ENCODE assay signal across 8 cellular contexts in genomic region chr13:26221721-26222522, GRCh38. TPM values are rescaled to one million over a fixed set of nuclear protein-coding genes. Genes with fewer than 3 reads are reported as not detected.
A peak's percentile ranks its signal among the peaks of the same experiment; 100 is the strongest.
DNase-seq lines count a peak whose midpoint lies in the region; TF ChIP-seq lines count a peak whose summit lies in the region.

RNF6 (minus strand) TSS chr13:26222314; CDS start chr13:26219649, 2,665 bp downstream.

- peak within 1 kb of the TSS; percentile 95 for H3K27ac ChIP-seq in subcutaneous abdominal adipose tissue (ENCODE audit: low read depth, low read length)

- H2AFZ ChIP-seq in neuron (ENCODE audit: low read depth, low read length) = peak within 1 kb of the TSS; percentile 84

- H3K9me3 ChIP-seq in neuron (ENCODE audit: low read length) (no peaks in the 10 kb centered on the region), subcutaneous abdominal adipose tissue (ENCODE audit: control insufficient read depth in 5 of 5, low read length in 5 of 5) (no peaks in the 10 kb centered on the region)

- peaks cover 14% of the 10 kb centered on the region for H3K4me1 ChIP-seq in neuron (ENCODE audit: insufficient read depth, low read length)
- peaks cover 3 to 31% (median 28%) of the 10 kb centered on the region in 5 donors for H3K4me1 ChIP-seq in subcutaneous abdominal adipose tissue (ENCODE audit: control insufficient read depth in 5 of 5, insufficient read depth in 5 of 5, low read length in 5 of 5)

- DNase-seq in GM03348 (ENCODE audit: low spot score) (peak; percentile 99), HEK293T (ENCODE audit: extremely low spot score) (peak; percentile 89), MV-4-11 (lab: John Stamatoyannopoulos, UW) (peak; percentile 98), SK-MEL-5 (ENCODE audit: low read depth, low spot score) (peak; percentile 99), foreskin melanocyte (peak; percentile 97)
- peak; percentile 86 for DNase-seq in activated naive CD4-positive, alpha-beta T cell treated with Interleukin-2 at 50 U/mL for 16 hours

- in situ Hi-C loops in SK-MEL-5 (cut with HindIII; ENCODE audit: low pct_unique_long_range_greater_than_20kb, low sequenced_read_pairs) = no loop called here

- H3K36me3 ChIP-seq in neuron (ENCODE audit: insufficient read depth, low read length) (peaks cover 29% of the 10 kb centered on the region), subcutaneous abdominal adipose tissue (ENCODE audit: control insufficient read depth in 5 of 5, insufficient read depth in 5 of 5, low read length in 5 of 5) (peaks cover 20 to 27% (median 23%) of the 10 kb centered on the region in 5 donors)

- peak within 1 kb of the TSS; percentile 90 to 99 (median 93) for H3K9ac ChIP-seq in subcutaneous abdominal adipose tissue (ENCODE audit: low read length in 5 of 5)

- CTCF ChIA-PET in HEK293T (lab: Yijun Ruan, JAX) = interaction anchor here (0.7 kb wide), 1 partner anchor 709 kb away, joined by 3 read pairs; no protein-coding TSS in a partner anchor

- H3K4me3 ChIP-seq in neuron (ENCODE audit: low read length) (peak within 1 kb of the TSS; percentile 76), subcutaneous abdominal adipose tissue (ENCODE audit: low read depth in 1 of 5, low read length in 5 of 5) (peak within 1 kb of the TSS; percentile 93 to 99 (median 97))

- POLR2A ChIA-PET in HEK293T (lab: Yijun Ruan, JAX) = interaction anchor here (0.7 to 2.0 kb wide), 6 partner anchors 12 to 34 kb away, joined by 3 to 5 read pairs (median 4); no protein-coding TSS in a partner anchor

- H3K27me3 ChIP-seq in neuron (ENCODE audit: insufficient read depth, low read length) = no peaks in the 10 kb centered on the region
- no peaks in the 10 kb centered on the region for H3K27me3 ChIP-seq in subcutaneous abdominal adipose tissue (ENCODE audit: control insufficient read depth in 5 of 5, insufficient read depth in 4 of 5, low read length in 5 of 5)

TF ChIP-seq in HEK293T, 16 proteins besides CTCF, POLR2A, EP300 and RAD21:
- TF ChIP-seq FOXK2 (IDR thresholded peaks at IDR 0.05) (no peak), TARDBP (IDR thresholded peaks at IDR 0.05) (no peak), ELF4 (IDR thresholded peaks at IDR 0.05) (peak; percentile 46), ARNT (IDR thresholded peaks at IDR 0.05) (0 out of 2 replicates have a peak, but pooled peaks have one; percentile 30), L3MBTL2 (conservative IDR thresholded peaks at IDR 0.05) (peak; percentile 73), PKNOX1 (IDR thresholded peaks at IDR 0.05) (peak; percentile 98), CTBP1 (IDR thresholded peaks at IDR 0.05; ENCODE audit: borderline replicate concordance) (no peak), LEF1 (IDR thresholded peaks at IDR 0.05; ENCODE audit: borderline replicate concordance) (no peak)

RNA-seq across cellular contexts. Expression of gene RNF6, which starts in this region (rescaled TPM):
- 52.0 and 55.1 TPM in 2 replicates for total RNA-seq in SK-MEL-5 (2014; rRNA removed; shearing (Covaris generic))
- 44.3 and 44.7 TPM in 2 replicates for polyA plus RNA-seq in SK-MEL-5 (2015; cell fraction: cytosol; rRNA removed)
- 25.9 and 36.0 TPM in 2 replicates for polyA plus RNA-seq in SK-MEL-5 (2015; cell fraction: nucleus; rRNA removed)

Comparison
In these comparisons a context has a peak if more than half of its experiments do, and no peak if none do; other contexts are left out.
1. Peak in every context shown above with its lines: DNase-seq, H3K4me3 ChIP-seq and H3K27ac ChIP-seq.